In the genomic region with DNA sequence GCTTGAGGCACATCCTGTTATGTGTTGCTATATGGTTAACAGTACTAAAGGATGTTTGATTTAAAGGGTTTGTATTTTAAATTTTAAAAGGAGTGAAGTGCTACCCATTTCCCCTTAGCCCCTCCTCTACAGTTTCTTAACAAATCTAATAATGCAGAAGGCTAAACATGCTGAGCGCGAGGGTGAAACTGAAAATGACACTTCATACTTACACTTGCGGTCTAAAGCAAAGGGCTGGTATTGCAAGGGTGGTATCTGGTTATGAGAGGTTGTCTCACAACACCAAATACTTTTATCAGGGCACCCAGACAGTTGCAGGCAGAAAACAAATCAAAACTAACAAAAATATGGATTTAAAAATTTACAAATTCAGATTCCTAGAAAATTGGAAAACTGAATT, we compare ENCODE assay signal across 11 cellular contexts.
DNase-seq lines count a peak whose midpoint lies in the region; ATAC-seq, FAIRE-seq and TF ChIP-seq lines count a peak whose summit lies in the region.
"Had no signal": no experiment of that assay in that cellular context is flagged by ENCODE, and none has a peak within 500 bp of the region (broad histone marks: within the 10 kb centered on the region; RNA-seq: fewer than 3 reads in every experiment).

No MANE protein-coding gene starts in this region.

- peak overlapping the region; percentile 12 to 78 (median 65) for H3K4me3 Mint-ChIP-seq in CD8-positive, alpha-beta memory T cell
- H3K4me3 Mint-ChIP-seq in HFFc6, result no peak overlapping the region
- H3K4me3 Mint-ChIP-seq: activated naive CD4-positive, alpha-beta T cell treated with anti-CD3 and anti-CD28 coated beads, Interleukin-2, amount 50 U/mL, for 24 hours had no signal

- no peaks in the 10 kb centered on the region for H3K36me3 ChIP-seq in CD8-positive, alpha-beta memory T cell (ENCODE audit: insufficient read depth, low read length)

- no peaks in the 10 kb centered on the region for H3K27me3 ChIP-seq in CD8-positive, alpha-beta memory T cell (ENCODE audit: insufficient read depth, low read length, poor library complexity, severe bottlenecking)

- peaks cover 0 to 1% (median 0%) of the 10 kb centered on the region in 3 donors for H3K36me3 Mint-ChIP-seq in CD8-positive, alpha-beta memory T cell
- no peaks in the 10 kb centered on the region for H3K36me3 Mint-ChIP-seq in HFFc6 (ENCODE audit: low read depth)
- H3K36me3 Mint-ChIP-seq: activated naive CD4-positive, alpha-beta T cell treated with anti-CD3 and anti-CD28 coated beads, Interleukin-2, amount 50 U/mL, for 24 hours had no signal

- CTCF ChIA-PET in CD8-positive, alpha-beta memory T cell (lab: Charles Lee), result interaction anchor here (1.0 kb wide), 1 partner anchor 170 kb away, joined by 3 read pairs; no protein-coding TSS in a partner anchor

- POLR2A ChIA-PET in CD8-positive, alpha-beta memory T cell (lab: Charles Lee), result no interaction called here

- TF ChIP-seq CTCF in HFFc6 (IDR thresholded peaks at IDR 0.05), result no peak

- H3K27ac Mint-ChIP-seq in CD8-positive, alpha-beta memory T cell, result peak overlapping the region in 7 of 8 donors; percentile 34 to 80 (median 59)
- no peak overlapping the region for H3K27ac Mint-ChIP-seq in HFFc6
- H3K27ac Mint-ChIP-seq: activated naive CD4-positive, alpha-beta T cell treated with anti-CD3 and anti-CD28 coated beads, Interleukin-2, amount 50 U/mL, for 24 hours had no signal

- H3K9me3 Mint-ChIP-seq in CD8-positive, alpha-beta memory T cell, result no peaks in the 10 kb centered on the region
- peaks cover 36% of the 10 kb centered on the region for H3K9me3 Mint-ChIP-seq in HFFc6
- H3K9me3 Mint-ChIP-seq: activated naive CD4-positive, alpha-beta T cell treated with anti-CD3 and anti-CD28 coated beads, Interleukin-2, amount 50 U/mL, for 24 hours had no signal

- no peaks in the 10 kb centered on the region for H3K9me3 ChIP-seq in CD8-positive, alpha-beta memory T cell (ENCODE audit: low read length)

- no peak overlapping the region for H3K27ac ChIP-seq in CD8-positive, alpha-beta memory T cell (ENCODE audit: low read depth, low read length)

- peak in 4 of 5 donors; percentile 4 to 54 (median 23) for DNase-seq in CD8-positive, alpha-beta memory T cell
- DNase-seq in RPMI8226 (peak; percentile 83), frontal cortex (ENCODE audit: low spot score in 2 of 2) (no peak), HFFc6 (no peak), cerebellar nuclear complex (lab: John Stamatoyannopoulos, UW) (no peak)
- DNase-seq in effector CD4-positive, alpha-beta T cell, result no peak
- DNase-seq: NCI-H1694 had no signal

- no peak for FAIRE-seq in frontal cortex (lab: Jason Lieb, UNC)
- FAIRE-seq: H1 had no signal

- H3K4me1 ChIP-seq in CD8-positive, alpha-beta memory T cell (ENCODE audit: insufficient read depth, low read length), result peaks cover 6% of the 10 kb centered on the region

- H3K4me1 Mint-ChIP-seq in CD8-positive, alpha-beta memory T cell, result peaks cover 28 to 34% (median 34%) of the 10 kb centered on the region in 3 donors
- no peaks in the 10 kb centered on the region for H3K4me1 Mint-ChIP-seq in HFFc6 (ENCODE audit: low read depth)
- H3K4me1 Mint-ChIP-seq: activated naive CD4-positive, alpha-beta T cell treated with anti-CD3 and anti-CD28 coated beads, Interleukin-2, amount 50 U/mL, for 24 hours had no signal

- peak; percentile 77 for ATAC-seq in GM18907 (IDR thresholded peaks at IDR 0.05; ENCODE audit: unreplicated experiment)
- ATAC-seq in HG02943 (IDR thresholded peaks at IDR 0.05; ENCODE audit: low read depth, unreplicated experiment), result peak; percentile 99

- H3K4me3 ChIP-seq in CD8-positive, alpha-beta memory T cell (ENCODE audit: low read length), result no peak overlapping the region

- peaks cover 0 to 2% of the 10 kb centered on the region in 2 donors for H3K27me3 Mint-ChIP-seq in CD8-positive, alpha-beta memory T cell
- H3K27me3 Mint-ChIP-seq in HFFc6 (ENCODE audit: insufficient read depth), result no peaks in the 10 kb centered on the region
- H3K27me3 Mint-ChIP-seq: activated naive CD4-positive, alpha-beta T cell treated with anti-CD3 and anti-CD28 coated beads, Interleukin-2, amount 50 U/mL, for 24 hours had no signal

Comparison
In these comparisons a context has a peak if more than half of its experiments do, and no peak if none do; other contexts are left out.
1. DNase-seq: peak in CD8-positive, alpha-beta memory T cell (4 of 5) and RPMI8226 (single experiment); none in effector CD4-positive, alpha-beta T cell (single experiment), frontal cortex (0 of 2), HFFc6 (single experiment) and cerebellar nuclear complex (0 of 2).